21 cellular contexts compared by ENCODE assay signal in the genomic region with DNA sequence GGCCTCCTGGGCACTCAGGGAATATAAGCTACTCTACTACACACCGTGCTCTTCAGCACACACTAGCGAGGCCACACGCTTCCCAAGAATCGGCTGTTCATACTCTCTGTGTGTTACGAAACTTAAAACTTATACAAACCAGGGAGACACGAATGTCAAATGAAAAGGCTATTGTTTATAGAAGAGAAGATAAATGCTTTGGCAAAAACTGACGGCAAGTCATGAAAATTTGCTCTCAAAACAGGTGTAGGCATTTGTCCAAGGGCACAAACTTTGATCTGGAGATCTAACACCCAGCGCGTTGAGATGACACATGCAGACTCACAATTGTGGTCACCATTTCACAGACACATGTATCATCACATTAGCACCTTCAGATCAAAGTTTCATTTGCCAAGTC.
"Had no signal": no experiment of that assay in that cellular context is flagged by ENCODE, and none has a peak within 500 bp of the region (broad histone marks: within the 10 kb centered on the region; RNA-seq: fewer than 3 reads in every experiment).

No MANE protein-coding gene starts in this region.

- H3K4me1 ChIP-seq: left ventricle myocardium inferior, testis, upper lobe of left lung had no signal

- DNase-seq: activated CD4-positive, alpha-beta T cell treated with anti-CD3 and anti-CD28 coated beads, Interleukin-2, amount 10 ng/mL, durations not matched to agents 24 days and 14 days; activated effector memory CD4-positive, alpha-beta T cell treated with anti-CD3 and anti-CD28 coated beads, Interleukin-2, amount 50 U/mL, for 16 hours; activated naive CD8-positive, alpha-beta T cell treated with anti-CD3 and anti-CD28 coated beads for 36 hours; amniotic stem cell; body of pancreas; dermis blood vessel endothelial cell; effector memory CD8-positive, alpha-beta T cell; head of caudate nucleus; left ventricle myocardium inferior; mammary epithelial cell; midbrain; occipital lobe; stimulated activated CD4-positive, alpha-beta T cell treated with anti-CD3 and anti-CD28 coated beads, Interleukin-4, amount 100 ng/mL, for 1 hour; SW 1271; testis; upper lobe of left lung; WERI-Rb-1 had no signal

- H3K4me3 ChIP-seq: body of pancreas, left ventricle myocardium inferior, SJCRH30, testis, upper lobe of left lung had no signal

- ATAC-seq: body of pancreas; effector memory CD8-positive, alpha-beta T cell; stimulated activated memory B cell treated with anti-CD40 and anti-IgM and Interleukin-4, amounts not matched to agents 10 μg/mL and 1 μg/mL and 100 μg/mL, for 72 hours had no signal

- FAIRE-seq: frontal cortex had no signal

- H3K27me3 ChIP-seq: body of pancreas, SJCRH30, testis, upper lobe of left lung had no signal

- H3K9me3 ChIP-seq: body of pancreas, left ventricle myocardium inferior, SJCRH30, testis, upper lobe of left lung had no signal

- H3K27ac ChIP-seq: epithelial cell of prostate, left ventricle myocardium inferior, SJCRH30, testis, upper lobe of left lung, WERI-Rb-1 had no signal
